Comparison of ENCODE assay signal across 2 cellular contexts in genomic region chr9:83622814-83623633, GRCh38.
TF ChIP-seq lines count a peak whose summit lies in the region.

TSS of gene IDNK (plus strand) at chr9:83623143. CDS start at chr9:83623172, 29 bp downstream.

TF ChIP-seq in HEK293, 187 proteins besides CTCF, POLR2A, EP300 and RAD21 (continued from another document and continues in another):
- TF ChIP-seq INSM2 (tag by site-specific recombination; IDR thresholded peaks at IDR 0.05) (no peak), ZSCAN4 (tag by site-specific recombination; IDR thresholded peaks at IDR 0.05) (no peak), ZNF548 (tag by site-specific recombination; IDR thresholded peaks at IDR 0.05) (no peak), ZFP37 (tag by site-specific recombination; IDR thresholded peaks at IDR 0.05) (no peak), ZNF398 (tag by site-specific recombination; IDR thresholded peaks at IDR 0.05) (peak; percentile 97), ZNF16 (tag by site-specific recombination; IDR thresholded peaks at IDR 0.05; ENCODE audit: low read depth) (no peak), KLF9 (tag by site-specific recombination; IDR thresholded peaks at IDR 0.05; ENCODE audit: low read depth) (peak; percentile 69), ZNF624 (tag by site-specific recombination; IDR thresholded peaks at IDR 0.05) (no peak), GLI2 (tag by site-specific recombination; IDR thresholded peaks at IDR 0.05; ENCODE audit: borderline replicate concordance, low read depth) (no peak), ZNF530 (tag by site-specific recombination; IDR thresholded peaks at IDR 0.05; ENCODE audit: low read depth) (no peak), YY2 (tag by site-specific recombination; IDR thresholded peaks at IDR 0.05) (peak; percentile 38; the same call in 1 of the 2 replicates), ZNF571 (tag by site-specific recombination; IDR thresholded peaks at IDR 0.05) (no peak), ZNF529 (tag by site-specific recombination; IDR thresholded peaks at IDR 0.05; ENCODE audit: insufficient replicate concordance) (no peak), ZNF280C (tag by site-specific recombination; IDR thresholded peaks at IDR 0.05) (no peak), ZNF830 (tag by site-specific recombination; IDR thresholded peaks at IDR 0.05; ENCODE audit: low read depth) (no peak), ZNF777 (tag by site-specific recombination; IDR thresholded peaks at IDR 0.05; ENCODE audit: borderline replicate concordance) (0 out of 2 replicates have a peak, but pooled peaks have one; percentile 24), ZNF654 (tag by site-specific recombination; IDR thresholded peaks at IDR 0.05; ENCODE audit: low read depth) (no peak), ZNF10 (tag by site-specific recombination; IDR thresholded peaks at IDR 0.05) (no peak), ZNF670 (tag by site-specific recombination; IDR thresholded peaks at IDR 0.05; ENCODE audit: low read depth) (no peak), ZNF24 (tag by site-specific recombination; IDR thresholded peaks at IDR 0.05) (no peak), ZNF660 (tag by site-specific recombination; IDR thresholded peaks at IDR 0.05) (0 out of 2 replicates have a peak, but pooled peaks have one; percentile 33), PBX3 (CRISPR knock-in tag; IDR thresholded peaks at IDR 0.05) (0 out of 2 replicates have a peak, but pooled peaks have one; percentile 40), ZNF394 (tag by site-specific recombination; IDR thresholded peaks at IDR 0.05; ENCODE audit: borderline replicate concordance) (no peak), ZNF155 (tag by site-specific recombination; IDR thresholded peaks at IDR 0.05) (no peak), MEIS1 (CRISPR knock-in tag; IDR thresholded peaks at IDR 0.05; ENCODE audit: borderline replicate concordance) (no peak)

TF ChIP-seq in GM12878, 131 proteins besides CTCF, POLR2A, EP300 and RAD21 (continued from another document and continues in another):
- TF ChIP-seq ZNF687 (IDR thresholded peaks at IDR 0.05) (peak; percentile 44), MYC (IDR thresholded peaks at IDR 0.05; ENCODE audit: insufficient read depth, insufficient read length, insufficient replicate concordance, low read length, severe bottlenecking) (no peak), POLR2AphosphoS5 (IDR thresholded peaks at IDR 0.05; ENCODE audit: low read length) (peak; percentile 79), CBFB (IDR thresholded peaks at IDR 0.05; ENCODE audit: low read depth) (no peak), MXI1 (IDR thresholded peaks at IDR 0.05; ENCODE audit: low read depth, low read length) (no peak), SRF (IDR thresholded peaks at IDR 0.05; ENCODE audit: low read depth in 2 of 2, low read length in 2 of 2) (0 out of 4 replicates have a peak, but pooled peaks of 1 of the 2 experiments have one; percentile 0), YY1 (IDR thresholded peaks at IDR 0.05; ENCODE audit: low read depth, low read length) (peak; percentile 92), PRDM15 (CRISPR knock-in tag; IDR thresholded peaks at IDR 0.05) (no peak), YBX1 (IDR thresholded peaks at IDR 0.05) (no peak), IKZF1 (conservative IDR thresholded peaks at IDR 0.05) (peak; percentile 97), ESRRA (IDR thresholded peaks at IDR 0.05; ENCODE audit: low read length) (0 out of 2 replicates have a peak, but pooled peaks have one; percentile 9), HDGF (IDR thresholded peaks at IDR 0.05) (0 out of 2 replicates have a peak, but pooled peaks have one; percentile 57), E4F1 (IDR thresholded peaks at IDR 0.05; ENCODE audit: borderline replicate concordance, partially characterized antibody) (peak; percentile 72), ELK1 (IDR thresholded peaks at IDR 0.05; ENCODE audit: low read depth, low read length) (peak; percentile 8; the same call in 1 of the 2 replicates), TCF3 (IDR thresholded peaks at IDR 0.05; ENCODE audit: borderline replicate concordance, insufficient read depth, low read depth, low read length) (0 out of 2 replicates have a peak, but pooled peaks have one; percentile 4), NR2F1 (conservative IDR thresholded peaks at IDR 0.05) (peak; percentile 61), MYB (IDR thresholded peaks at IDR 0.05; ENCODE audit: borderline replicate concordance, low read depth, low read length) (no peak), EED (IDR thresholded peaks at IDR 0.05; ENCODE audit: low read depth) (peak; percentile 35; the same call in 1 of the 2 replicates), NBN (IDR thresholded peaks at IDR 0.05) (peak; percentile 45; the same call in 1 of the 2 replicates), POU2F2 (IDR thresholded peaks at IDR 0.05; ENCODE audit: borderline replicate concordance, low read depth, low read length) (0 out of 3 replicates have a peak, but pooled peaks have one; percentile 16), IKZF2 (IDR thresholded peaks at IDR 0.05) (peak; percentile 54 to 71; a peak in 3 of 4 replicates), SMC3 (IDR thresholded peaks at IDR 0.05; ENCODE audit: borderline replicate concordance, low read length) (0 out of 2 replicates have a peak, but pooled peaks have one; percentile 8), ETV6 (conservative IDR thresholded peaks at IDR 0.05 in 1 of 2, IDR thresholded peaks at IDR 0.05 in 1 of 2; ENCODE audit: borderline replicate concordance in 1 of 2, low read depth in 1 of 2) (peak; percentile 59 to 93; a peak in 2 of 4 replicates), BRCA1 (IDR thresholded peaks at IDR 0.05; ENCODE audit: low read depth, low read length) (no peak), RELB (IDR thresholded peaks at IDR 0.05; ENCODE audit: low read depth) (0 out of 2 replicates have a peak, but pooled peaks have one; percentile 20), CREB1 (IDR thresholded peaks at IDR 0.05; ENCODE audit: low read depth) (0 out of 2 replicates have a peak, but pooled peaks have one; percentile 11), ZNF592 (IDR thresholded peaks at IDR 0.05) (no peak), SIN3A (IDR thresholded peaks at IDR 0.05; ENCODE audit: low read depth, low read length) (peak; percentile 67; the same call in 1 of the 2 replicates), DPF2 (IDR thresholded peaks at IDR 0.05) (peak; percentile 79), TAF1 (IDR thresholded peaks at IDR 0.05; ENCODE audit: borderline replicate concordance, low read depth, low read length) (peak; percentile 75; the same call in 1 of the 2 replicates), SUZ12 (IDR thresholded peaks at IDR 0.05; ENCODE audit: unreplicated experiment) (no peak)
